ENCODE assay signal across 8 cellular contexts in the genomic region with DNA sequence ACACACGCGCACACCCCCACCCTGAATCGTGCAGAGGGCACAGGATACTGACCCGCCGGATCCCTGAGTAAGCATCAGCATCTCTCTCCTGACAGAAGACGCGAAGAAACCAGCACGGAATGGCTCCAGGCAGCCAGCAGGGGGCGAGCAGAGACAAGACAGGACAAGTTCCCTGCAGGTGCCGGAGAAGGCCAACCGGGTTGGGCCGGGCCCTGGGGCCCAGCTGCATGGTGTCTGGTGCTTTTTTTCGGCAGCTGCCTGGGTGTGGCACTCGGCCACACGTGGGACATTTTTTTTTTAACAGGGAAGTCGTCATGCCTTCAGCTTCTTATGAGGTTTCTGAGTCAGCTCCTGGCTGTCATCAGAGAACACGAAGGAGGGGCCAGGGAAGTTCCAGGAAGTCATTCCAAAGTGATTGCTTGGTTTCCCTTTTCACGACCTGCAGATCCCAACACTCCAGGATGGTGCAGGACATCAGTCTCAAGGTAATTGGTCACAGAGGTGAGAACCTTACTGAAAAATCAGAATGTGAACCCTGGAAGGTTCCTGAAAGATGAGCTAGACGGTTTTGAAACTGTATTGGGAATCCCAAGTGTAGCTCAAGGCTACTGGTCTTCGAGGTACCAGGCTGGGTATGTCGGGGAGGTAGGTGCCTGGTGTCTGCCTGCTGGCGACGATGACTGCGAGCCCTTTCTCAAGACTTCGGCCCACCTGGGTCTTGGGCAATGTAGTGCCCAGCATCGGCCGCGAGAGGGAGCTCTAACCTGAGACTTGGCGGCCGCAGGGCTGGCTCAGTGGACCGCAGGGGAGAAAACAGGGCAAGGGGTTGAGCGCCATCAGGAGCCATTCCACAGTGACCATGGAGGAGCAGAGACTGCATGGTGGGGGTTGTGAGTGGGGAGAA.
DNase-seq lines count a peak whose midpoint lies in the region; ATAC-seq and TF ChIP-seq lines count a peak whose summit lies in the region.

No MANE protein-coding gene starts in this region.

- peaks cover 9% of the 10 kb centered on the region for H3K4me1 ChIP-seq in DOHH2 (ENCODE audit: control insufficient read depth, low read length)
- H3K4me1 ChIP-seq in HEK293 (ENCODE audit: control insufficient read depth, insufficient read depth, low read length), result no peaks in the 10 kb centered on the region; the same call in 1 of the 2 replicates
- H3K4me1 ChIP-seq in adipocyte (ENCODE audit: control insufficient read depth, insufficient read depth, low read length), result peaks cover 14% of the 10 kb centered on the region
- H3K4me1 ChIP-seq in prostate gland (replicated peaks), result no peaks in the 10 kb centered on the region
- H3K4me1 ChIP-seq in upper lobe of right lung, result peaks cover 6% of the 10 kb centered on the region

- peak; percentile 83 for TF ChIP-seq CTCF in DOHH2 (IDR thresholded peaks at IDR 0.05; ENCODE audit: low read depth, low read length, poor library complexity, severe bottlenecking)
- peak; percentile 90 for TF ChIP-seq CTCF in HEK293 (tag by site-specific recombination; IDR thresholded peaks at IDR 0.05)
- TF ChIP-seq CTCF in prostate gland (IDR thresholded peaks at IDR 0.05), result peak; percentile 74 to 97 (median 96)
- TF ChIP-seq CTCF in upper lobe of right lung (IDR thresholded peaks at IDR 0.05), result peak; percentile 93

- no peaks in the 10 kb centered on the region for H3F3A ChIP-seq in DOHH2 (ENCODE audit: control insufficient read depth, insufficient read depth)

- H3K27ac Mint-ChIP-seq in T-cell, result peak overlapping the region; percentile 39 to 60

- no peaks in the 10 kb centered on the region for H4K20me1 ChIP-seq in DOHH2 (ENCODE audit: control insufficient read depth, insufficient read depth, low read depth, low read length)

- CTCF ChIA-PET in HEK293 (lab: Yijun Ruan, JAX) (interaction anchor here (0.5 to 4.8 kb wide), 143 partner anchors 8 to 995 kb away, joined by 3 to 124 read pairs (median 4); no protein-coding TSS in a partner anchor), T-cell (lab: Charles Lee) (interaction anchor here (0.5 to 3.9 kb wide), 40 partner anchors 11 to 1442 kb away, joined by 3 to 51 read pairs (median 4); no protein-coding TSS in a partner anchor)

- H3K4me3 Mint-ChIP-seq in T-cell, result peak overlapping the region; percentile 67 to 72 (median 67)

- peaks cover 12 to 13% (median 12%) of the 10 kb centered on the region in 3 donors for H3K4me1 Mint-ChIP-seq in T-cell

- POLR2A ChIA-PET in HEK293 (lab: Yijun Ruan, JAX) (interaction anchor here (0.6 to 1.1 kb wide), 2 partner anchors 352 to 504 kb away, joined by 3 to 4 read pairs; no protein-coding TSS in a partner anchor), T-cell (lab: Charles Lee) (interaction anchor here (0.6 to 1.0 kb wide), 3 partner anchors 578 to 1752 kb away, joined by 3 to 10 read pairs (median 3); no protein-coding TSS in a partner anchor)

- H3K36me3 ChIP-seq in DOHH2 (ENCODE audit: control insufficient read depth, low read length) (no peaks in the 10 kb centered on the region), HEK293 (ENCODE audit: control insufficient read depth in 2 of 2, insufficient read depth in 1 of 2, low read length in 2 of 2) (no peaks in the 10 kb centered on the region), adipocyte (ENCODE audit: control insufficient read depth, insufficient read depth, low read length, severe bottlenecking) (no peaks in the 10 kb centered on the region), prostate gland (no peaks in the 10 kb centered on the region), upper lobe of right lung (no peaks in the 10 kb centered on the region)

- peak; percentile 78 to 87 (median 80) for ATAC-seq in T-cell (replicated peaks in 1 of 4)
- peak; percentile 59 to 80 for ATAC-seq in left cardiac atrium
- peak; percentile 85 for ATAC-seq in upper lobe of right lung

- H3K27ac ChIP-seq in DOHH2 (ENCODE audit: low read depth, low read length) (no peak overlapping the region), HEK293 (ENCODE audit: extremely low read depth, low read depth, low read length) (peak overlapping the region; percentile 27; the same call in 1 of the 2 replicates), prostate gland (peak overlapping the region; percentile 75 to 78), upper lobe of right lung (no peak overlapping the region)

- no peaks in the 10 kb centered on the region for H3K9me2 ChIP-seq in DOHH2 (replicated peaks; ENCODE audit: control insufficient read depth, low read length)

- H3K9me3 ChIP-seq in DOHH2 (ENCODE audit: control insufficient read depth, insufficient read depth, low read length) (no peaks in the 10 kb centered on the region), HEK293 (ENCODE audit: control insufficient read depth, insufficient read depth, low read depth, low read length) (no peaks in the 10 kb centered on the region), adipocyte (ENCODE audit: control insufficient read depth, low read length) (no peaks in the 10 kb centered on the region), prostate gland (no peaks in the 10 kb centered on the region), upper lobe of right lung (no peaks in the 10 kb centered on the region)

- H3K9me3 Mint-ChIP-seq in T-cell, result no peaks in the 10 kb centered on the region

- no peak for TF ChIP-seq POLR2A in prostate gland (IDR thresholded peaks at IDR 0.05)

- intact Hi-C loops in left cardiac atrium (cut with DNase I) (loop anchor here (2.0 to 10.0 kb wide), 5 partner anchors 345 to 503 kb away; no protein-coding TSS in a partner anchor), prostate gland (cut with DNase I) (loop anchor here (2.0 to 5.0 kb wide), 2 partner anchors 479 to 502 kb away; no protein-coding TSS in a partner anchor), upper lobe of right lung (cut with DNase I) (loop anchor here (10.0 kb wide), 1 partner anchor 495 kb away; no protein-coding TSS in a partner anchor)

- no peak overlapping the region for H3K9ac ChIP-seq in adipocyte (ENCODE audit: low read length)

- H3K4me3 ChIP-seq in DOHH2 (ENCODE audit: low read length), result peak overlapping the region; percentile 41
- H3K4me3 ChIP-seq in HEK293 (ENCODE audit: low read depth, low read length), result no peak overlapping the region
- H3K4me3 ChIP-seq in adipocyte (ENCODE audit: low read length), result peak overlapping the region; percentile 73
- H3K4me3 ChIP-seq in prostate gland, result no peak overlapping the region
- peak overlapping the region; percentile 34 for H3K4me3 ChIP-seq in upper lobe of right lung

- H3K79me2 ChIP-seq in DOHH2 (ENCODE audit: control insufficient read depth, low read length), result no peaks in the 10 kb centered on the region

- H3K4me2 ChIP-seq in DOHH2 (ENCODE audit: low read length), result peak overlapping the region; percentile 49

- H3K27me3 Mint-ChIP-seq in T-cell, result peaks cover 8 to 24% of the 10 kb centered on the region in 2 donors

- H3K27me3 ChIP-seq in DOHH2 (ENCODE audit: control insufficient read depth, low read length), result peaks cover 7% of the 10 kb centered on the region; the same call in 1 of the 2 replicates
- H3K27me3 ChIP-seq in adipocyte (replicated peaks; ENCODE audit: control insufficient read depth, insufficient read depth, low read length), result peaks cover 3% of the 10 kb centered on the region
- H3K27me3 ChIP-seq in prostate gland (replicated peaks; ENCODE audit: insufficient read depth), result no peaks in the 10 kb centered on the region
- H3K27me3 ChIP-seq in upper lobe of right lung, result peaks cover 10% of the 10 kb centered on the region

- DNase-seq in NCI-H1417 (lab: John Stamatoyannopoulos, UW) (peak; percentile 83 to 95 (median 87)), T-cell (peak; percentile 50 to 82 (median 73)), adipocyte (ENCODE audit: low read depth) (peak; percentile 90), left cardiac atrium (peak; percentile 92), prostate gland (ENCODE audit: low spot score) (peak; percentile 94), upper lobe of right lung (peak; percentile 93)

- WGBS in prostate gland, result 2% methylated on average over 32 of the region's 32 CpGs

- no peaks in the 10 kb centered on the region for H3K36me3 Mint-ChIP-seq in T-cell

TF ChIP-seq in HEK293, 187 proteins besides CTCF, POLR2A, EP300 and RAD21 (continues in another document):
- TF ChIP-seq ZNF223 (tag by site-specific recombination; IDR thresholded peaks at IDR 0.05) (no peak), ZNF624 (tag by site-specific recombination; IDR thresholded peaks at IDR 0.05) (no peak), ZNF654 (tag by site-specific recombination; IDR thresholded peaks at IDR 0.05; ENCODE audit: low read depth) (peak; percentile 93), EGR2 (tag by site-specific recombination; IDR thresholded peaks at IDR 0.05; ENCODE audit: low read depth) (no peak), ZNF394 (tag by site-specific recombination; IDR thresholded peaks at IDR 0.05; ENCODE audit: borderline replicate concordance) (peak; percentile 53; the same call in 1 of the 2 replicates), ZNF629 (tag by site-specific recombination; IDR thresholded peaks at IDR 0.05) (peak; percentile 94), PBX3 (CRISPR knock-in tag; IDR thresholded peaks at IDR 0.05) (no peak)
- TF ChIP-seq, protein P1, sequence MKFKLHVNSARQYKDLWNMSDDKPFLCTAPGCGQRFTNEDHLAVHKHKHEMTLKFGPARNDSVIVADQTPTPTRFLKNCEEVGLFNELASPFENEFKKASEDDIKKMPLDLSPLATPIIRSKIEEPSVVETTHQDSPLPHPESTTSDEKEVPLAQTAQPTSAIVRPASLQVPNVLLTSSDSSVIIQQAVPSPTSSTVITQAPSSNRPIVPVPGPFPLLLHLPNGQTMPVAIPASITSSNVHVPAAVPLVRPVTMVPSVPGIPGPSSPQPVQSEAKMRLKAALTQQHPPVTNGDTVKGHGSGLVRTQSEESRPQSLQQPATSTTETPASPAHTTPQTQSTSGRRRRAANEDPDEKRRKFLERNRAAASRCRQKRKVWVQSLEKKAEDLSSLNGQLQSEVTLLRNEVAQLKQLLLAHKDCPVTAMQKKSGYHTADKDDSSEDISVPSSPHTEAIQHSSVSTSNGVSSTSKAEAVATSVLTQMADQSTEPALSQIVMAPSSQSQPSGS (tag by site-specific recombination; IDR thresholded peaks at IDR 0.05; ENCODE audit: low read depth), result no peak

Comparison
In these comparisons a context has a peak if more than half of its experiments do, and no peak if none do; other contexts are left out.
1. H3K27ac ChIP-seq: peak in HEK293 (single experiment) and prostate gland (2 of 2); none in DOHH2 (single experiment) and upper lobe of right lung (single experiment).
2. H3K4me3 ChIP-seq: peak in DOHH2 (single experiment), adipocyte (single experiment) and upper lobe of right lung (single experiment); none in HEK293 (single experiment) and prostate gland (0 of 2).
3. Peak in every context shown above with its lines, with median percentiles within 50 percentile points of each other: CTCF ChIP-seq, DNase-seq and ATAC-seq.